In the genomic region with DNA sequence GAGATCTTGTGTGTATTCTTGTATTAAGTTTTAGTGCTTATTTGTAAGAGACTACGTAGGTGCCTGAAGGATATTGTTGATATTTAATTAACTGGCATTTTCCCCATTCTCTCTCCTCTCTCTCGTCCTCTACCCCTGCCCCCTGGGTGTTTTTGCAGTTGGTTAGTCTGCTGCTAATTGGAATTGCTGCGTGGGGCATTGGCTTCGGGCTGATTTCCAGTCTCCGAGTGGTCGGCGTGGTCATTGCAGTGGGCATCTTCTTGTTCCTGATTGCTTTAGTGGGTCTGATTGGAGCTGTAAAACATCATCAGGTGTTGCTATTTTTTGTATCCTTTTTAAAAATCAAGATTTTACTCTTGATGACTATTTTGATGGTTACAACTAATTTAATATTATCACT, we compare ENCODE assay signal across 1 cellular context.
TF ChIP-seq lines count a peak whose summit lies in the region.

No MANE protein-coding gene starts in this region.

TF ChIP-seq in WTC11, 78 proteins besides CTCF, POLR2A, EP300 and RAD21 (continued from another document):
- TF ChIP-seq PREB (CRISPR knock-in tag; IDR thresholded peaks at IDR 0.05; ENCODE audit: borderline replicate concordance) (no peak), ATF3 (CRISPR knock-in tag; conservative IDR thresholded peaks at IDR 0.05) (no peak), CBFB (CRISPR knock-in tag; IDR thresholded peaks at IDR 0.05; ENCODE audit: low read depth) (no peak), ZSCAN18 (CRISPR knock-in tag; IDR thresholded peaks at IDR 0.05) (no peak), CREM (CRISPR knock-in tag; IDR thresholded peaks at IDR 0.05) (no peak), JUN (CRISPR knock-in tag; IDR thresholded peaks at IDR 0.05) (no peak), ELF4 (CRISPR knock-in tag; IDR thresholded peaks at IDR 0.05; ENCODE audit: low read depth) (no peak), CREB1 (CRISPR knock-in tag; IDR thresholded peaks at IDR 0.05) (no peak)
TF ChIP-seq in WTC11: peak in this region for 0.
